Comparison of ENCODE assay signal across 8 cellular contexts in the genomic region with DNA sequence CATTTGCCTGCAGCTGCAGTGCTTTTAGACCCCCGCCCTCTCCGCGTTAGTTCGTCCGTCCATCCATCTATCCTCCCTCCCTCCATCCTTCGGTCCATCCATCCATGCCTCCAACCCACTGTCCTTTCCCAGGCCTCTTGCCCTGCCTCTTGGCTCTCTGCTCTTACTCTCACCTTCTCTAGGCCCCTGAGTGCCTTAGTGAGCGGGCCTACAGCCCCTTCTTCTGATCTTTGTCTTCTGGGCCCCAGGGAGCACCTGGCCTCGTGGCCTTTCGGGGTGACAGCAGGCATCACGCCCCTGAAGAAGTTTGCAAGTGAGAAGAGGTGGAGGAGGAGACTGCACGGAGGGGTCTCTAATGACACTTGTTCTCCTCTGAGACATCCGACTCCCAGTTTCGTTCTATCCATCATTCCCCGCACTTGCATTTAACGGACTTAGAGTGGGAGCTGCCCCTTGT. TPM values are rescaled to one million over a fixed set of nuclear protein-coding genes. Genes with fewer than 3 reads are reported as not detected.
DNase-seq lines count a peak whose midpoint lies in the region; ATAC-seq and TF ChIP-seq lines count a peak whose summit lies in the region.

No MANE protein-coding gene starts in this region.

- H3K9me3 Mint-ChIP-seq in CD14-positive monocyte, result no peaks in the 10 kb centered on the region
- H3K9me3 Mint-ChIP-seq in naive B cell, result no peaks in the 10 kb centered on the region

- intact Hi-C loops in CD14-positive monocyte (cut with micrococcal nuclease), result loop anchor here in 1 of 2 donors (5.0 kb wide), 1 partner anchor 57 kb away; a partner anchor contains a TSS

- H3K4me1 Mint-ChIP-seq in CD14-positive monocyte (peaks cover 25% of the 10 kb centered on the region), naive B cell (peaks cover 28 to 33% (median 30%) of the 10 kb centered on the region in 3 donors)

- H3K36me3 Mint-ChIP-seq in CD14-positive monocyte (peaks cover 14 to 20% of the 10 kb centered on the region in 2 donors), naive B cell (no peaks in the 10 kb centered on the region)

- ATAC-seq in naive B cell (ENCODE audit: low read depth in 2 of 2) (no peak), HG03175 (IDR thresholded peaks at IDR 0.05; ENCODE audit: unreplicated experiment) (no peak), GM18861 (IDR thresholded peaks at IDR 0.05; ENCODE audit: unreplicated experiment) (no peak), GM21528 (IDR thresholded peaks at IDR 0.05; ENCODE audit: low FRiP score, unreplicated experiment) (no peak)

- peak overlapping the region; percentile 84 to 92 for H3K4me3 Mint-ChIP-seq in CD14-positive monocyte
- peak overlapping the region; percentile 83 to 97 (median 96) for H3K4me3 Mint-ChIP-seq in naive B cell

- no peak for TF ChIP-seq CTCF in CD14-positive monocyte (IDR thresholded peaks at IDR 0.05)
- no peak for TF ChIP-seq CTCF in LNCaP clone FGC (IDR thresholded peaks at IDR 0.05; ENCODE audit: control insufficient read depth, extremely low read depth, insufficient read depth)
- no peak for TF ChIP-seq CTCF in choroid plexus epithelial cell (conservative IDR thresholded peaks at IDR 0.05; ENCODE audit: low read depth, low read length)

- H3K4me3 ChIP-seq in LNCaP clone FGC (ENCODE audit: low read depth, low read length) (peak overlapping the region; percentile 85), choroid plexus epithelial cell (ENCODE audit: low read depth, low read length) (peak overlapping the region; percentile 79)

- H3K27ac Mint-ChIP-seq in CD14-positive monocyte (peak overlapping the region; percentile 25 to 92 (median 86)), naive B cell (peak overlapping the region in 5 of 6 donors; percentile 75 to 99 (median 90))

- peaks cover 28 to 36% (median 30%) of the 10 kb centered on the region in 3 donors for H3K27me3 Mint-ChIP-seq in CD14-positive monocyte (ENCODE audit: low read depth in 3 of 3)
- peaks cover 16 to 18% (median 17%) of the 10 kb centered on the region in 3 donors for H3K27me3 Mint-ChIP-seq in naive B cell

- DNase-seq in CD14-positive monocyte (ENCODE audit: low spot score) (no peak), LNCaP clone FGC (ENCODE audit: low read depth) (no peak), choroid plexus epithelial cell (ENCODE audit: low read depth) (no peak), naive B cell (no peak), NCI-H1048 (lab: John Stamatoyannopoulos, UW) (no peak)

RNA-seq across cellular contexts. Expression of a gene that starts 0.8 kb away (rescaled TPM):
- 1 to 10 TPM; 1.1 to 1.7 TPM for polyA plus RNA-seq in CD14-positive monocyte
- 1 to 10 TPM; 3.0 to 9.2 (median 5.2) TPM for polyA plus RNA-seq in naive B cell (ENCODE audit: low read depth in 6 of 6)

RNA-seq across cellular contexts. Expression of a gene that starts 9.3 kb away (rescaled TPM):
- 1 to 10 TPM; 1.4 to 4.2 TPM for polyA plus RNA-seq in CD14-positive monocyte
- 10 to 100 TPM in 5 of 6 donors, 1 to 10 TPM in 1; 9.3 to 13.2 (median 10.8) TPM for polyA plus RNA-seq in naive B cell (ENCODE audit: low read depth in 6 of 6)

RNA-seq across cellular contexts. Expression of a gene that starts 18.2 kb away (rescaled TPM):
- polyA plus RNA-seq in CD14-positive monocyte (under 1 TPM in 1 of 2 donors, not detected in 1; 0.12 TPM), naive B cell (ENCODE audit: low read depth in 6 of 6) (not detected)

RNA-seq across cellular contexts. Expression of a gene that starts 25.0 kb away (rescaled TPM):
- polyA plus RNA-seq in CD14-positive monocyte (under 1 TPM; 0.07 to 0.26 TPM), naive B cell (ENCODE audit: low read depth in 6 of 6) (1 to 10 TPM in 3 of 6 donors, under 1 TPM in 2, not detected in 1; 0.37 to 1.8 (median 1.0) TPM)

RNA-seq across cellular contexts. Expression of a gene that starts 55.1 kb away (rescaled TPM):
- polyA plus RNA-seq in CD14-positive monocyte, result under 1 TPM in 1 of 2 donors, not detected in 1; 0.28 TPM
- polyA plus RNA-seq in naive B cell (ENCODE audit: low read depth in 6 of 6), result under 1 TPM in 1 of 6 donors, not detected in 5; 0.09 TPM
